20 cellular contexts compared by ENCODE assay signal in genomic region chr4:159134422-159134821, GRCh38.
"Had no signal": no experiment of that assay in that cellular context is flagged by ENCODE, and none has a peak within 500 bp of the region (broad histone marks: within the 10 kb centered on the region; RNA-seq: fewer than 3 reads in every experiment).

No MANE protein-coding gene starts in this region.

- FAIRE-seq: endometrium, islet of Langerhans had no signal

- H3K27me3 ChIP-seq: dorsolateral prefrontal cortex, esophagus muscularis mucosa, gastrocnemius medialis, heart right ventricle, neutrophil, sigmoid colon had no signal

- ATAC-seq: gastrocnemius medialis; heart right ventricle; naive thymus-derived CD8-positive, alpha-beta T cell had no signal

- H3K4me3 Mint-ChIP-seq: naive thymus-derived CD8-positive, alpha-beta T cell had no signal

- H3K36me3 ChIP-seq: esophagus muscularis mucosa, gastrocnemius medialis, heart right ventricle, sigmoid colon had no signal

- H3K9me3 ChIP-seq: esophagus muscularis mucosa, gastrocnemius medialis, heart right ventricle, neutrophil, sigmoid colon had no signal

- H3K4me3 ChIP-seq: coronary artery, dorsolateral prefrontal cortex, esophagus muscularis mucosa, gastrocnemius medialis, heart right ventricle, sigmoid colon, skin epidermis had no signal

- H3K27ac ChIP-seq: coronary artery, dorsolateral prefrontal cortex, epithelial cell of prostate, esophagus muscularis mucosa, gastrocnemius medialis, heart right ventricle, neutrophil, sigmoid colon, skin epidermis had no signal

- DNase-seq: dorsolateral prefrontal cortex; effector memory CD4-positive, alpha-beta T cell; gastrocnemius medialis; heart right ventricle; hypothalamus; kidney glomerular epithelial cell; naive thymus-derived CD8-positive, alpha-beta T cell; posterior cingulate gyrus; sigmoid colon; stimulated activated CD4-positive, alpha-beta T cell treated with anti-CD3 and anti-CD28 coated beads, Interleukin-2, amount 100 ng/mL, for 24 hours; stimulated activated CD4-positive, alpha-beta T cell treated with anti-CD3 and anti-CD28 coated beads, Interleukin-4, amount 100 ng/mL, for 4 hours; stimulated activated naive CD4-positive, alpha-beta T cell treated with Interleukin-2 at 50 U/mL for 16 hours; trophoblast cell had no signal

- H3K27ac Mint-ChIP-seq: naive thymus-derived CD8-positive, alpha-beta T cell had no signal

- H3K27me3 Mint-ChIP-seq: naive thymus-derived CD8-positive, alpha-beta T cell had no signal

- H3K9me3 Mint-ChIP-seq: naive thymus-derived CD8-positive, alpha-beta T cell had no signal
